Comparison of ENCODE assay signal across 31 cellular contexts in the genomic region with DNA sequence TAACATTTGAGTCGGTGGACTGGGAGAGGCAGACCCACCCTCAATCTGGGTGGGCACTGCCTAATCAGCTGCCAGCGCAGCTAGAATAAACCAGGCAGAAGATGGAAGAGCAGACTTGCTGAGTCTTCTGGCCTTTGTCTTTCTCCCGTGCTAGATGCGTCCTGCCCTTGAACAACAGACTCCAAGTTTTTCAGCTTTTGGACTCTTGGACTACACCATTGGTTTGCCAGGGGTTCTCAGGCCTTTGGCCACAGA.
"Had no signal": no experiment of that assay in that cellular context is flagged by ENCODE, and none has a peak within 500 bp of the region (broad histone marks: within the 10 kb centered on the region; RNA-seq: fewer than 3 reads in every experiment).

No MANE protein-coding gene starts in this region.

- H3K27ac Mint-ChIP-seq: naive thymus-derived CD8-positive, alpha-beta T cell; natural killer cell treated with Interleukin-12 subunit alpha and Interleukin-12 subunit beta and Interleukin-15 and Interleukin-18, amount 100 ng/mL, for 72 hours; nephron progenitor cell; progenitor cell of endocrine pancreas; stimulated activated effector memory CD8-positive, alpha-beta T cell treated with anti-CD3 and anti-CD28 coated beads, Interleukin-12 subunit alpha, Interleukin-12 subunit beta, amount 100 ng/mL, for 72 hours; stimulated activated naive CD8-positive, alpha-beta T cell treated with anti-CD3 and anti-CD28 coated beads, Interleukin-15, amount 100 ng/mL, for 72 hours had no signal

- H3K9me3 ChIP-seq: neutrophil, ovary, psoas muscle, right lobe of liver, sigmoid colon, suprapubic skin, testis, tibial artery, transverse colon, upper lobe of left lung, vagina had no signal

- H3K4me1 Mint-ChIP-seq: naive thymus-derived CD8-positive, alpha-beta T cell; neural crest cell; stimulated activated effector memory CD8-positive, alpha-beta T cell treated with anti-CD3 and anti-CD28 coated beads, Interleukin-12 subunit alpha, Interleukin-12 subunit beta, amount 100 ng/mL, for 72 hours; stimulated activated naive CD8-positive, alpha-beta T cell treated with anti-CD3 and anti-CD28 coated beads, Interleukin-15, amount 100 ng/mL, for 72 hours had no signal

- H2AFZ ChIP-seq: parathyroid adenoma had no signal

- DNase-seq: naive thymus-derived CD8-positive, alpha-beta T cell; nephron progenitor cell; nucleus accumbens; ovary; posterior cingulate gyrus; psoas muscle; right cardiac atrium; right lobe of liver; sigmoid colon; small intestine; stimulated activated CD4-positive, alpha-beta T cell treated with anti-CD3 and anti-CD28 coated beads, Interleukin-15, amount 100 ng/mL, for 24 hours; stimulated activated CD4-positive, alpha-beta T cell treated with anti-CD3 and anti-CD28 coated beads, Interleukin-2, amount 100 ng/mL, for 24 hours; stimulated activated CD4-positive, alpha-beta T cell treated with anti-CD3 and anti-CD28 coated beads, Interleukin-2, amount 100 ng/mL, for 48 hours; stimulated activated CD4-positive, alpha-beta T cell treated with anti-CD3 and anti-CD28 coated beads, Interleukin-4, amount 100 ng/mL, for 24 hours; stimulated activated naive CD4-positive, alpha-beta T cell; stimulated activated naive CD8-positive, alpha-beta T cell treated with anti-CD3 and anti-CD28 coated beads, Interleukin-15, amount 100 ng/mL, for 72 hours; stimulated activated naive CD8-positive, alpha-beta T cell treated with anti-CD3 and anti-CD28 coated beads, Interleukin-15, Interleukin-2, amounts not matched to agents 100 U/mL and 50 U/mL, for 24 hours; substantia nigra; testis; tibial artery; transverse colon; upper lobe of left lung had no signal

- H3K4me3 ChIP-seq: ovary, psoas muscle, right lobe of liver, sigmoid colon, suprapubic skin, testis, tibial artery, transverse colon, upper lobe of left lung, vagina had no signal

- FAIRE-seq: small intestine, urothelium cell line had no signal

- ATAC-seq: naive thymus-derived CD8-positive, alpha-beta T cell; natural killer cell treated with Interleukin-12 subunit alpha and Interleukin-12 subunit beta and Interleukin-15 and Interleukin-18, amount 100 ng/mL, for 72 hours; psoas muscle; right cardiac atrium; stimulated activated effector memory CD8-positive, alpha-beta T cell treated with anti-CD3 and anti-CD28 coated beads, Interleukin-12 subunit alpha, Interleukin-12 subunit beta, amount 100 ng/mL, for 72 hours; stimulated activated naive CD8-positive, alpha-beta T cell treated with anti-CD3 and anti-CD28 coated beads, Interleukin-15, amount 100 ng/mL, for 72 hours; stimulated activated naive CD8-positive, alpha-beta T cell treated with anti-CD3 and anti-CD28 coated beads, Interleukin-15, Interleukin-2, amounts not matched to agents 100 U/mL and 50 U/mL, for 24 hours had no signal

- H3K27ac ChIP-seq: neutrophil, ovary, parathyroid adenoma, psoas muscle, right lobe of liver, sigmoid colon, suprapubic skin, testis, tibial artery, transverse colon, upper lobe of left lung, vagina had no signal

- H3K4me1 ChIP-seq: parathyroid adenoma, psoas muscle, sigmoid colon, suprapubic skin, testis, transverse colon, upper lobe of left lung, vagina had no signal

- H3K9ac ChIP-seq: parathyroid adenoma had no signal

- H3K9me3 Mint-ChIP-seq: naive thymus-derived CD8-positive, alpha-beta T cell; natural killer cell treated with Interleukin-12 subunit alpha and Interleukin-12 subunit beta and Interleukin-15 and Interleukin-18, amount 100 ng/mL, for 72 hours; nephron progenitor cell; stimulated activated effector memory CD8-positive, alpha-beta T cell treated with anti-CD3 and anti-CD28 coated beads, Interleukin-12 subunit alpha, Interleukin-12 subunit beta, amount 100 ng/mL, for 72 hours; stimulated activated naive CD8-positive, alpha-beta T cell treated with anti-CD3 and anti-CD28 coated beads, Interleukin-15, amount 100 ng/mL, for 72 hours had no signal

- H3K27me3 ChIP-seq: neutrophil, ovary, right lobe of liver, sigmoid colon, suprapubic skin, testis, tibial artery, transverse colon, upper lobe of left lung, vagina had no signal

- H3K4me3 Mint-ChIP-seq: naive thymus-derived CD8-positive, alpha-beta T cell; natural killer cell treated with Interleukin-12 subunit alpha and Interleukin-12 subunit beta and Interleukin-15 and Interleukin-18, amount 100 ng/mL, for 72 hours; nephron progenitor cell; neural crest cell; stimulated activated effector memory CD8-positive, alpha-beta T cell treated with anti-CD3 and anti-CD28 coated beads, Interleukin-12 subunit alpha, Interleukin-12 subunit beta, amount 100 ng/mL, for 72 hours; stimulated activated naive CD8-positive, alpha-beta T cell treated with anti-CD3 and anti-CD28 coated beads, Interleukin-15, amount 100 ng/mL, for 72 hours had no signal

- H3K27me3 Mint-ChIP-seq: progenitor cell of endocrine pancreas; stimulated activated naive CD8-positive, alpha-beta T cell treated with anti-CD3 and anti-CD28 coated beads, Interleukin-15, amount 100 ng/mL, for 72 hours had no signal

- H3K36me3 Mint-ChIP-seq: naive thymus-derived CD8-positive, alpha-beta T cell; natural killer cell treated with Interleukin-12 subunit alpha and Interleukin-12 subunit beta and Interleukin-15 and Interleukin-18, amount 100 ng/mL, for 72 hours; stimulated activated effector memory CD8-positive, alpha-beta T cell treated with anti-CD3 and anti-CD28 coated beads, Interleukin-12 subunit alpha, Interleukin-12 subunit beta, amount 100 ng/mL, for 72 hours had no signal

- H3K36me3 ChIP-seq: ovary, right lobe of liver, sigmoid colon, suprapubic skin, tibial artery, transverse colon, upper lobe of left lung, vagina had no signal

- H3K79me2 ChIP-seq: parathyroid adenoma had no signal
